Comparison of ENCODE assay signal across 12 cellular contexts in the genomic region with DNA sequence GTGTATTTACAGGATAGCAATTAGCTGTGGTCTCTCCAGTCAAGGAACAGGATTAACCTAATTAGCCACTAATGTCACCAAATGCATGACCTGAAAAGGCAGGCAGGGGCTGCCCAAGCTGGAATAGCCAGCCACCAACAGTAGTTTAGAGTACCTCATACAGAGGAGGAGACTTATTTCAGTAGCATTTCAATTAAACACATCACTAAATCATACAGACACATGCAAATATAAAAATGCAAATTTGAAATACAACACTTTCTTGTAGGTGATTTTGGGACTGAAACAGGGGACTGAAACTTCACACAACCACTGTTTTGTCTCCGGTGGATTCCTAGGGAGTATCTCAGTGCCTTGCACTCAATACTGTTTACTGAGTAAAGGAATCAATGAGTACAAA. TPM values are rescaled to one million over a fixed set of nuclear protein-coding genes. Genes with fewer than 3 reads are reported as not detected.
DNase-seq lines count a peak whose midpoint lies in the region; ATAC-seq and TF ChIP-seq lines count a peak whose summit lies in the region.
"Had no signal": no experiment of that assay in that cellular context is flagged by ENCODE, and none has a peak within 500 bp of the region (broad histone marks: within the 10 kb centered on the region; RNA-seq: fewer than 3 reads in every experiment).

No MANE protein-coding gene starts in this region.

- H3K4me1 Mint-ChIP-seq in memory B cell, result peaks cover 43% of the 10 kb centered on the region

- ATAC-seq in GM21529 (IDR thresholded peaks at IDR 0.05; ENCODE audit: unreplicated experiment) (peak; percentile 79), HG03342 (IDR thresholded peaks at IDR 0.05; ENCODE audit: unreplicated experiment) (peak; percentile 78), memory B cell (ENCODE audit: low read depth) (peak; percentile 52), right cardiac atrium (no peak)
- ATAC-seq: left ventricle myocardium superior had no signal

- H3K4me1 ChIP-seq in right cardiac atrium (ENCODE audit: control insufficient read depth, insufficient read depth, low read length) (no peaks in the 10 kb centered on the region), A673 (ENCODE audit: insufficient read depth, low read length, poor library complexity, severe bottlenecking) (no peaks in the 10 kb centered on the region)

- H3K9me3 ChIP-seq in right cardiac atrium (ENCODE audit: control insufficient read depth, low read length), result no peaks in the 10 kb centered on the region
- no peaks in the 10 kb centered on the region for H3K9me3 ChIP-seq in A673 (ENCODE audit: low read depth, low read length, poor library complexity, severe bottlenecking)

- no peak overlapping the region for H3K4me3 ChIP-seq in right cardiac atrium (ENCODE audit: low read length)
- no peak overlapping the region for H3K4me3 ChIP-seq in A673 (ENCODE audit: low read depth, low read length, poor library complexity, severe bottlenecking)

- peaks cover 12% of the 10 kb centered on the region for H3K36me3 Mint-ChIP-seq in memory B cell

- no peak for TF ChIP-seq CTCF in A673 (conservative IDR thresholded peaks at IDR 0.05; ENCODE audit: low read depth, low read length)

- no TSS peak for BruUV-seq in A673 (replicated peaks; lab: Mats Ljungman, UMichigan)

- intact Hi-C loops in right cardiac atrium (cut with DNase I) (no loop called here), A673 (cut with micrococcal nuclease; ENCODE audit: unreplicated experiment) (no loop called here)

- CTCF ChIA-PET in A673 (lab: Charles Lee), result no interaction called here

- POLR2A ChIA-PET in A673 (lab: Charles Lee; ENCODE audit: low non-redundant PET), result no interaction called here

- WGBS in right cardiac atrium, result 84% methylated on average over 1 of the region's 1 CpG

- H3K27me3 Mint-ChIP-seq in memory B cell, result no peaks in the 10 kb centered on the region

- H3K36me3 ChIP-seq in A673 (ENCODE audit: insufficient read depth, low read length, poor library complexity, severe bottlenecking), result no peaks in the 10 kb centered on the region

- DNase-seq in NCI-H82 (lab: John Stamatoyannopoulos, UW) (peak; percentile 6), NCI-H82 treated with DMSO at 0.1 percent for 48 hours (lab: John Stamatoyannopoulos, UW; ENCODE audit: unreplicated experiment) (no peak), memory B cell (ENCODE audit: low spot score in 2 of 2) (no peak), T1000 (lab: John Stamatoyannopoulos, UW) (no peak), right cardiac atrium (no peak), A673 (ENCODE audit: low spot score) (no peak)
- DNase-seq: left ventricle myocardium superior, trophoblast cell had no signal

- peak overlapping the region; percentile 99 for H3K27ac Mint-ChIP-seq in memory B cell

- peaks cover 9% of the 10 kb centered on the region for H3K9me3 Mint-ChIP-seq in memory B cell

- H3K27me3 ChIP-seq in right cardiac atrium (ENCODE audit: control insufficient read depth, insufficient read depth), result no peaks in the 10 kb centered on the region
- H3K27me3 ChIP-seq in A673 (replicated peaks; ENCODE audit: insufficient read depth, low read depth, low read length, poor library complexity), result peaks cover 10% of the 10 kb centered on the region

- H3K27ac ChIP-seq in right cardiac atrium (ENCODE audit: low read length) (no peak overlapping the region), A673 (ENCODE audit: low read depth, low read length, poor library complexity, severe bottlenecking) (no peak overlapping the region)
- H3K27ac ChIP-seq: 22Rv1 had no signal

- peak overlapping the region; percentile 86 for H3K4me3 Mint-ChIP-seq in memory B cell

RNA-seq across cellular contexts. Expression of gene IFNG-AS1, which starts 0.6 kb away (rescaled TPM):
- total RNA-seq in right cardiac atrium (1 to 10 TPM in 1 of 4 donors, under 1 TPM in 2, not detected in 1; 0.80 to 1.4 (median 0.93) TPM), A673 (2021) (not detected in 2 replicates)
- 0.79 TPM for polyA plus RNA-seq in right cardiac atrium
- total RNA-seq: endothelial cell of umbilical vein, left ventricle myocardium superior had no signal
- polyA plus RNA-seq: endothelial cell of umbilical vein had no signal

Comparison
In these comparisons a context has a peak if more than half of its experiments do, and no peak if none do; other contexts are left out.
1. ATAC-seq: peak in GM21529 (single experiment), HG03342 (single experiment) and memory B cell (single experiment); none in right cardiac atrium (0 of 2).